31 cellular contexts compared by ENCODE assay signal in genomic region chr12:46504494-46504893, GRCh38.
"Had no signal": no experiment of that assay in that cellular context is flagged by ENCODE, and none has a peak within 500 bp of the region (broad histone marks: within the 10 kb centered on the region; RNA-seq: fewer than 3 reads in every experiment).

No MANE protein-coding gene starts in this region.

- FAIRE-seq: astrocyte had no signal

- H3K27me3 ChIP-seq: brain microvascular endothelial cell, gastrocnemius medialis, heart left ventricle had no signal

- H3K4me3 ChIP-seq: gastrocnemius medialis, heart left ventricle had no signal

- H3K36me3 ChIP-seq: brain microvascular endothelial cell, gastrocnemius medialis, heart left ventricle, WERI-Rb-1 had no signal

- ATAC-seq: activated CD4-positive, CD25-positive, alpha-beta regulatory T cell treated with anti-CD3 and anti-CD28 coated beads, Interleukin-2, amount 50 U/mL, for 24 hours; activated CD8-positive, alpha-beta memory T cell treated with anti-CD3 and anti-CD28 coated beads, Interleukin-2, amount 10 ng/mL, durations not matched to agents 7 days and 5 days; activated CD8-positive, alpha-beta T cell treated with anti-CD3 and anti-CD28 coated beads, Interleukin-2, amount 10 ng/mL, durations not matched to agents 7 days and 5 days; activated T-helper 17 cell treated with anti-CD3 and anti-CD28 coated beads, Interleukin-2, amount 50 U/mL, for 72 hours; effector memory CD8-positive, alpha-beta T cell; gastrocnemius medialis; heart left ventricle; T-helper 17 cell had no signal

- DNase-seq: activated B cell treated with CpG ODN at 0.5 μM for 24 hours; activated CD4-positive, alpha-beta T cell treated with anti-CD3 and anti-CD28 coated beads for 48 hours; activated CD4-positive, alpha-beta T cell treated with anti-CD3 and anti-CD28 coated beads, Interleukin-2, amount 50 U/mL, for 1 hour; activated CD4-positive, alpha-beta T cell treated with anti-CD3 and anti-CD28 coated beads, Interleukin-2, amount 50 U/mL, for 48 hours; activated CD8-positive, alpha-beta memory T cell treated with anti-CD3 and anti-CD28 coated beads, Interleukin-2, amount 10 ng/mL, durations not matched to agents 7 days and 5 days; activated CD8-positive, alpha-beta memory T cell treated with anti-CD3 and anti-CD28 coated beads, Interleukin-2, amount 50 U/mL, for 4 hours; activated CD8-positive, alpha-beta T cell treated with anti-CD3 and anti-CD28 coated beads, Interleukin-2, amount 10 ng/mL, durations not matched to agents 7 days and 5 days; activated effector memory CD4-positive, alpha-beta T cell treated with Interleukin-2 at 50 U/mL for 16 hours; activated gamma-delta T cell treated with Interleukin-2 at 50 U/mL for 16 hours; activated naive CD4-positive, alpha-beta T cell treated with anti-CD3 and anti-CD28 coated beads, Interleukin-2, amount 50 U/mL, for 16 hours; activated naive CD4-positive, alpha-beta T cell treated with Interleukin-2 at 50 U/mL for 16 hours; activated T-cell treated with anti-CD3 and anti-CD28 coated beads, Interleukin-2, amount 50 U/mL, for 24 hours; amniotic stem cell; anterior cingulate cortex; brain microvascular endothelial cell; caudate nucleus; cortex of kidney; dermis blood vessel endothelial cell; effector CD4-positive, alpha-beta T cell; effector memory CD8-positive, alpha-beta T cell; foreskin fibroblast; gastrocnemius medialis; glutamatergic neuron; heart left ventricle; T-helper 1 cell; T-helper 17 cell; T1000; WERI-Rb-1 had no signal

- H3K4me1 ChIP-seq: gastrocnemius medialis, heart left ventricle had no signal

- H3K27ac ChIP-seq: brain microvascular endothelial cell, gastrocnemius medialis, heart left ventricle, WERI-Rb-1 had no signal
